In the genomic region with DNA sequence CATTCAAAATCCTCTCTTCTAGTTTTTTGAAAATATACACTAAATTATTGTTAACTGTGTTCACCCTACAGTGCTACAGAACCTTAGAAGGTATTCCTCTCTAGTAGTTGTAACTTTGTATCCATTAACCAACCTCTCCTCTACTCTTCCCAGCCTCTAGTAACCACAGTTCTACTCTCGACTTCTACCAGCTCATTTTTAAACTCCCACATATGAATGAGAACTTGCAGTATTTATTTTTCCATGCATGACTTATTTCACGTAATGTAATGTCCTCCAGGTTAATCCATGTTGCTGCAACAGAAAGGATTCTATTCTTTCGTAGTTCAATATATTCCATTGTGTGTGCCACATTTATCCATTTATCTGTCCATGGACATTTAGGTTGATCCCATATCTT, we compare ENCODE assay signal across 12 cellular contexts.
A peak's percentile ranks its signal among the peaks of the same experiment; 100 is the strongest.
DNase-seq lines count a peak whose midpoint lies in the region; ATAC-seq and TF ChIP-seq lines count a peak whose summit lies in the region.
"Had no signal": no experiment of that assay in that cellular context is flagged by ENCODE, and none has a peak within 500 bp of the region (broad histone marks: within the 10 kb centered on the region; RNA-seq: fewer than 3 reads in every experiment).

No MANE protein-coding gene starts in this region.

- H3K9me3 Mint-ChIP-seq in stimulated activated memory B cell treated with anti-CD40 and anti-IgM and Interleukin-4, amounts not matched to agents 10 μg/mL and 1 μg/mL and 100 μg/mL, for 72 hours = no peaks in the 10 kb centered on the region
- H3K9me3 Mint-ChIP-seq: CD4-positive, alpha-beta T cell; GM23338 had no signal

- DNase-seq in Caki2 (ENCODE audit: low read depth) = peak; percentile 71
- DNase-seq in adipocyte (ENCODE audit: low read depth) = peak; percentile 42
- no peak for DNase-seq in GDM1 (lab: John Stamatoyannopoulos, UW)
- DNase-seq in DMS 273 (lab: John Stamatoyannopoulos, UW; ENCODE audit: unreplicated experiment) = no peak
- DNase-seq: ACHN; C1 segment of cervical spinal cord; CD4-positive, alpha-beta T cell; H7 had no signal

- H3K27ac Mint-ChIP-seq in stimulated activated memory B cell treated with anti-CD40 and anti-IgM and Interleukin-4, amounts not matched to agents 10 μg/mL and 1 μg/mL and 100 μg/mL, for 72 hours = peak overlapping the region; percentile 12
- H3K27ac Mint-ChIP-seq: CD4-positive, alpha-beta T cell; GM23338 had no signal

- H3K27me3 ChIP-seq in adipocyte (replicated peaks; ENCODE audit: control insufficient read depth, insufficient read depth, low read length) = no peaks in the 10 kb centered on the region

- H3K4me1 ChIP-seq in HEK293 (ENCODE audit: control insufficient read depth, insufficient read depth, low read length) = no peaks in the 10 kb centered on the region
- H3K4me1 ChIP-seq in adipocyte (ENCODE audit: control insufficient read depth, insufficient read depth, low read length) = peaks cover 12% of the 10 kb centered on the region

- no peaks in the 10 kb centered on the region for H3K36me3 ChIP-seq in HEK293 (ENCODE audit: control insufficient read depth in 2 of 2, insufficient read depth in 1 of 2, low read length in 2 of 2)
- H3K36me3 ChIP-seq in adipocyte (ENCODE audit: control insufficient read depth, insufficient read depth, low read length, severe bottlenecking) = no peaks in the 10 kb centered on the region

- no peak for TF ChIP-seq CTCF in HEK293 (tag by site-specific recombination; IDR thresholded peaks at IDR 0.05)

- H3K9ac ChIP-seq in adipocyte (ENCODE audit: low read length) = no peak overlapping the region

- H3K4me3 Mint-ChIP-seq in stimulated activated memory B cell treated with anti-CD40 and anti-IgM and Interleukin-4, amounts not matched to agents 10 μg/mL and 1 μg/mL and 100 μg/mL, for 72 hours = no peak overlapping the region
- H3K4me3 Mint-ChIP-seq: CD4-positive, alpha-beta T cell; GM23338 had no signal

- CTCF ChIA-PET in HEK293 (lab: Yijun Ruan, JAX) = interaction anchor here (8.5 kb wide), 1 partner anchor 353 kb away, joined by 120 read pairs; no protein-coding TSS in a partner anchor

- peaks cover 47% of the 10 kb centered on the region for H3K4me1 Mint-ChIP-seq in stimulated activated memory B cell treated with anti-CD40 and anti-IgM and Interleukin-4, amounts not matched to agents 10 μg/mL and 1 μg/mL and 100 μg/mL, for 72 hours
- H3K4me1 Mint-ChIP-seq: GM23338 had no signal

- H3K4me3 ChIP-seq in HEK293 (ENCODE audit: low read depth, low read length) (no peak overlapping the region), adipocyte (ENCODE audit: low read length) (no peak overlapping the region)
- H3K4me3 ChIP-seq: GM23338 had no signal

- no peaks in the 10 kb centered on the region for H3K36me3 Mint-ChIP-seq in stimulated activated memory B cell treated with anti-CD40 and anti-IgM and Interleukin-4, amounts not matched to agents 10 μg/mL and 1 μg/mL and 100 μg/mL, for 72 hours

- in situ Hi-C loops in Caki2 (cut with HindIII; ENCODE audit: low pct_unique_long_range_greater_than_20kb, low sequenced_read_pairs) = no loop called here

- H3K27ac ChIP-seq in HEK293 (ENCODE audit: extremely low read depth, low read depth, low read length) = no peak overlapping the region

- POLR2A ChIA-PET in HEK293 (lab: Yijun Ruan, JAX) = interaction anchor here (0.9 kb wide), 1 partner anchor 114 kb away, joined by 4 read pairs; the partner anchor contains the start of gene SMAD3

- ATAC-seq in stimulated activated memory B cell treated with anti-CD40 and anti-IgM and Interleukin-4, amounts not matched to agents 10 μg/mL and 1 μg/mL and 100 μg/mL, for 72 hours = no peak
- ATAC-seq in GM19395 (IDR thresholded peaks at IDR 0.05; ENCODE audit: unreplicated experiment) = no peak
- ATAC-seq: GM23338 had no signal

- H3K9me3 ChIP-seq in HEK293 (ENCODE audit: control insufficient read depth, insufficient read depth, low read depth, low read length) (no peaks in the 10 kb centered on the region), adipocyte (ENCODE audit: control insufficient read depth, low read length) (peaks cover 5% of the 10 kb centered on the region)

- H3K27me3 Mint-ChIP-seq in stimulated activated memory B cell treated with anti-CD40 and anti-IgM and Interleukin-4, amounts not matched to agents 10 μg/mL and 1 μg/mL and 100 μg/mL, for 72 hours = peaks cover 36% of the 10 kb centered on the region
- H3K27me3 Mint-ChIP-seq: CD4-positive, alpha-beta T cell had no signal

TF ChIP-seq in HEK293, 187 proteins besides CTCF, POLR2A, EP300 and RAD21:
- TF ChIP-seq, protein P1, sequence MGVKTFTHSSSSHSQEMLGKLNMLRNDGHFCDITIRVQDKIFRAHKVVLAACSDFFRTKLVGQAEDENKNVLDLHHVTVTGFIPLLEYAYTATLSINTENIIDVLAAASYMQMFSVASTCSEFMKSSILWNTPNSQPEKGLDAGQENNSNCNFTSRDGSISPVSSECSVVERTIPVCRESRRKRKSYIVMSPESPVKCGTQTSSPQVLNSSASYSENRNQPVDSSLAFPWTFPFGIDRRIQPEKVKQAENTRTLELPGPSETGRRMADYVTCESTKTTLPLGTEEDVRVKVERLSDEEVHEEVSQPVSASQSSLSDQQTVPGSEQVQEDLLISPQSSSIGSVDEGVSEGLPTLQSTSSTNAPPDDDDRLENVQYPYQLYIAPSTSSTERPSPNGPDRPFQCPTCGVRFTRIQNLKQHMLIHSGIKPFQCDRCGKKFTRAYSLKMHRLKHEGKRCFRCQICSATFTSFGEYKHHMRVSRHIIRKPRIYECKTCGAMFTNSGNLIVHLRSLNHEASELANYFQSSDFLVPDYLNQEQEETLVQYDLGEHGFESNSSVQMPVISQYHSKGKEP (tag by site-specific recombination; IDR thresholded peaks at IDR 0.05) = peak; percentile 35; the same call in 1 of the 2 replicates
- no peak for TF ChIP-seq OVOL3 (tag by site-specific recombination; IDR thresholded peaks at IDR 0.05)
- 0 out of 2 replicates have a peak, but pooled peaks have one; percentile 16 for TF ChIP-seq ZBTB17 (tag by site-specific recombination; IDR thresholded peaks at IDR 0.05)
- no peak for TF ChIP-seq ZNF114 (tag by site-specific recombination; IDR thresholded peaks at IDR 0.05)
- TF ChIP-seq MYNN (tag by site-specific recombination; IDR thresholded peaks at IDR 0.05; ENCODE audit: borderline replicate concordance) = no peak
- no peak for TF ChIP-seq SP2 (tag by site-specific recombination; IDR thresholded peaks at IDR 0.05)
- TF ChIP-seq, protein P2, sequence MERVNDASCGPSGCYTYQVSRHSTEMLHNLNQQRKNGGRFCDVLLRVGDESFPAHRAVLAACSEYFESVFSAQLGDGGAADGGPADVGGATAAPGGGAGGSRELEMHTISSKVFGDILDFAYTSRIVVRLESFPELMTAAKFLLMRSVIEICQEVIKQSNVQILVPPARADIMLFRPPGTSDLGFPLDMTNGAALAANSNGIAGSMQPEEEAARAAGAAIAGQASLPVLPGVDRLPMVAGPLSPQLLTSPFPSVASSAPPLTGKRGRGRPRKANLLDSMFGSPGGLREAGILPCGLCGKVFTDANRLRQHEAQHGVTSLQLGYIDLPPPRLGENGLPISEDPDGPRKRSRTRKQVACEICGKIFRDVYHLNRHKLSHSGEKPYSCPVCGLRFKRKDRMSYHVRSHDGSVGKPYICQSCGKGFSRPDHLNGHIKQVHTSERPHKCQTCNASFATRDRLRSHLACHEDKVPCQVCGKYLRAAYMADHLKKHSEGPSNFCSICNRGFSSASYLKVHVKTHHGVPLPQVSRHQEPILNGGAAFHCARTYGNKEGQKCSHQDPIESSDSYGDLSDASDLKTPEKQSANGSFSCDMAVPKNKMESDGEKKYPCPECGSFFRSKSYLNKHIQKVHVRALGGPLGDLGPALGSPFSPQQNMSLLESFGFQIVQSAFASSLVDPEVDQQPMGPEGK (tag by site-specific recombination; IDR thresholded peaks at IDR 0.05) = no peak
- no peak for TF ChIP-seq HIC1 (tag by site-specific recombination; IDR thresholded peaks at IDR 0.05)
- no peak for TF ChIP-seq GLIS1 (tag by site-specific recombination; IDR thresholded peaks at IDR 0.05)
- TF ChIP-seq PRDM4 (tag by site-specific recombination; IDR thresholded peaks at IDR 0.05) = no peak
- no peak for TF ChIP-seq ZNF132 (tag by site-specific recombination; IDR thresholded peaks at IDR 0.05; ENCODE audit: borderline replicate concordance)

Comparison
In these comparisons a context has a peak if more than half of its experiments do, and no peak if none do; other contexts are left out.
1. DNase-seq: peak in Caki2 (single experiment) and adipocyte (single experiment); none in GDM1 (single experiment) and DMS 273 (single experiment).